19 cellular contexts compared by ENCODE assay signal in genomic region chr9:124269556-124269955, GRCh38. TPM values are rescaled to one million over a fixed set of nuclear protein-coding genes. Genes with fewer than 3 reads are reported as not detected.
A peak's percentile ranks its signal among the peaks of the same experiment; 100 is the strongest.
DNase-seq lines count a peak whose midpoint lies in the region; ATAC-seq and TF ChIP-seq lines count a peak whose summit lies in the region.
"Had no signal": no experiment of that assay in that cellular context is flagged by ENCODE, and none has a peak within 500 bp of the region (broad histone marks: within the 10 kb centered on the region; RNA-seq: fewer than 3 reads in every experiment).

No MANE protein-coding gene starts in this region.

- 0 out of 2 replicates have a peak overlapping the region, but pooled peaks have one; percentile 2 for H4K5ac ChIP-seq in IMR-90 (ENCODE audit: low read depth, low read length)

- no peak for TF ChIP-seq POLR2A in IMR-90 (IDR thresholded peaks at IDR 0.05; ENCODE audit: low read depth, low read length)

- peaks cover 51% of the 10 kb centered on the region for H3K4me1 Mint-ChIP-seq in memory B cell

- no peak overlapping the region for H3K18ac ChIP-seq in IMR-90 (ENCODE audit: low read depth, low read length)

- H2BK5ac ChIP-seq in IMR-90 (ENCODE audit: low read depth, low read length, poor library complexity, severe bottlenecking), result no peak overlapping the region

- H3K4me3 Mint-ChIP-seq in memory B cell, result no peak overlapping the region
- H3K4me3 Mint-ChIP-seq: CD8-positive, alpha-beta memory T cell; H9 had no signal

- H3K27me3 Mint-ChIP-seq in memory B cell, result no peaks in the 10 kb centered on the region

- H3K27me3 ChIP-seq in IMR-90 (ENCODE audit: control insufficient read depth, insufficient read depth, low read length), result no peaks in the 10 kb centered on the region
- no peaks in the 10 kb centered on the region for H3K27me3 ChIP-seq in ascending aorta
- H3K27me3 ChIP-seq in tibial artery, result no peaks in the 10 kb centered on the region
- H3K27me3 ChIP-seq: BLaER1 treated with 17β-estradiol and CSF1 and Interleukin-3, amounts not matched to agents 10 nM and 100 nM had no signal

- H3K36me3 Mint-ChIP-seq in memory B cell, result no peaks in the 10 kb centered on the region

- H3K4me3 ChIP-seq in IMR-90 (ENCODE audit: insufficient read depth, low read depth, low read length) (no peak overlapping the region), ascending aorta (no peak overlapping the region), tibial artery (no peak overlapping the region)
- H3K4me3 ChIP-seq: A549; BLaER1 treated with 17β-estradiol and CSF1 and Interleukin-3, amounts not matched to agents 10 nM and 100 nM had no signal

- H2AFZ ChIP-seq in IMR-90 (replicated peaks; ENCODE audit: low read length, poor library complexity), result no peak overlapping the region

- 0 out of 2 replicates have a peak overlapping the region, but pooled peaks have one; percentile 4 for H3K27ac ChIP-seq in IMR-90 (ENCODE audit: insufficient read depth, low read length)
- peak overlapping the region; percentile 77 for H3K27ac ChIP-seq in ascending aorta
- peak overlapping the region; percentile 11 to 93 for H3K27ac ChIP-seq in tibial artery

- H2BK20ac ChIP-seq in IMR-90 (ENCODE audit: low read depth, low read length), result no peak overlapping the region

- no peak overlapping the region for H2BK15ac ChIP-seq in IMR-90 (ENCODE audit: low read depth, low read length)

- ATAC-seq in IMR-90 (ENCODE audit: low read depth) (no peak), memory B cell (ENCODE audit: low read depth) (no peak), HG03196 (IDR thresholded peaks at IDR 0.05; ENCODE audit: unreplicated experiment) (no peak)
- ATAC-seq: A549, SK-N-SH treated with all-trans-retinoic acid at 6 μM for 48 hours had no signal

- no peak overlapping the region for H3K4me2 ChIP-seq in IMR-90 (ENCODE audit: low read depth, low read length)
- H3K4me2 ChIP-seq: A549 had no signal

- no peak for TF ChIP-seq RAD21 in IMR-90 (IDR thresholded peaks at IDR 0.05; ENCODE audit: low read length)

- POLR2A ChIA-PET in IMR-90 (lab: Charles Lee; ENCODE audit: unreplicated experiment), result no interaction called here

- H2AK9ac ChIP-seq in IMR-90 (replicated peaks; ENCODE audit: low read depth, low read length, poor library complexity), result peak overlapping the region; percentile 1

- peak overlapping the region; percentile 10; the same call in 1 of the 2 replicates for H3K14ac ChIP-seq in IMR-90 (replicated peaks; ENCODE audit: low read depth, low read length)

- no peak for DNase-seq in IMR-90
- no peak for DNase-seq in ascending aorta (ENCODE audit: low spot score in 2 of 2)
- DNase-seq in memory B cell (ENCODE audit: low spot score in 2 of 2), result no peak
- no peak for DNase-seq in tibial artery
- DNase-seq in NOMO-1 treated with dmso at 0.1 percent for 144 hours (lab: John Stamatoyannopoulos, UW; ENCODE audit: unreplicated experiment), result no peak
- no peak for DNase-seq in AG08396 (ENCODE audit: low spot score)
- DNase-seq: CD8-positive, alpha-beta memory T cell; DMS53; H9; KBM-7; NCI-H1105 treated with DMSO at 0.1 percent for 48 hours; NCI-H1694; NCI-H2081 treated with DMSO at 0.1 percent for 48 hours; RPMI8226; SIG-M5 had no signal

- no TSS peak for BruUV-seq in IMR-90 (replicated peaks; lab: Mats Ljungman, UMichigan)

- TF ChIP-seq CTCF in IMR-90 (conservative IDR thresholded peaks at IDR 0.05; ENCODE audit: low read depth, low read length) (no peak), ascending aorta (IDR thresholded peaks at IDR 0.05) (no peak), tibial artery (IDR thresholded peaks at IDR 0.05) (no peak)

- peak overlapping the region; percentile 89 for H3K27ac Mint-ChIP-seq in memory B cell
- H3K27ac Mint-ChIP-seq: H9 had no signal

- H3K56ac ChIP-seq in IMR-90 (ENCODE audit: extremely low read depth, insufficient read depth, low read length), result no peak overlapping the region

- no peaks in the 10 kb centered on the region for H3K9me3 Mint-ChIP-seq in memory B cell
- H3K9me3 Mint-ChIP-seq: CD8-positive, alpha-beta memory T cell; H9 had no signal

- peak overlapping the region in 1 of 2 experiments; percentile 31; a peak in 1 of 4 replicates for H4K8ac ChIP-seq in IMR-90 (ENCODE audit: low read depth in 2 of 2, low read length in 2 of 2)

- no peak overlapping the region; the same call in 1 of the 2 replicates for H3K23ac ChIP-seq in IMR-90 (ENCODE audit: low read depth, low read length)

- H3K36me3 ChIP-seq in IMR-90 (ENCODE audit: control insufficient read depth, insufficient read depth, low read length), result peaks cover 41% of the 10 kb centered on the region
- H3K36me3 ChIP-seq in ascending aorta, result no peaks in the 10 kb centered on the region
- no peaks in the 10 kb centered on the region for H3K36me3 ChIP-seq in tibial artery

- in situ Hi-C loops in IMR-90 (cut with MboI; ENCODE audit: low sequenced_read_pairs), result no loop called here

- WGBS in IMR-90 (ENCODE audit: extremely low coverage in 2 of 2, insufficient read length in 1 of 2), 2 experiments, result 100% methylated on average over 1 of the region's 6 CpGs; no CpG with 5 or more reads in 1 of the 2 experiments

- peaks cover 96% of the 10 kb centered on the region for H4K20me1 ChIP-seq in IMR-90 (ENCODE audit: insufficient read depth, low read length)

- H4K91ac ChIP-seq in IMR-90 (ENCODE audit: insufficient read depth, low read depth, low read length), result no peak overlapping the region

- no peak overlapping the region for H3K9ac ChIP-seq in IMR-90 (ENCODE audit: low read depth, low read length)
- H3K9ac ChIP-seq: BLaER1 treated with 17β-estradiol and CSF1 and Interleukin-3, amounts not matched to agents 10 nM and 100 nM had no signal

- dilution Hi-C loops in IMR-90 (cut with HindIII; ENCODE audit: low sequenced_read_pairs, unreplicated experiment), result no loop called here

- peaks cover 64% of the 10 kb centered on the region for H3K9me1 ChIP-seq in IMR-90 (ENCODE audit: insufficient read depth, low read length)

- peaks cover 9 to 92% of the 10 kb centered on the region in 2 experiments for H3K79me1 ChIP-seq in IMR-90 (ENCODE audit: low read depth in 1 of 2, low read length in 2 of 2)

- no peak overlapping the region for H2BK120ac ChIP-seq in IMR-90 (ENCODE audit: low read depth, low read length)

- H3K4me1 ChIP-seq in IMR-90 (ENCODE audit: control insufficient read depth, insufficient read depth, low read length) (peaks cover 72% of the 10 kb centered on the region), ascending aorta (peaks cover 20 to 60% of the 10 kb centered on the region in 2 donors), tibial artery (peaks cover 8 to 85% (median 82%) of the 10 kb centered on the region in 4 donors)

- no peak overlapping the region for H2AK5ac ChIP-seq in IMR-90 (ENCODE audit: low read depth, low read length)

- no peaks in the 10 kb centered on the region for H3K9me3 ChIP-seq in IMR-90 (ENCODE audit: control insufficient read depth, insufficient read depth, low read length)
- H3K9me3 ChIP-seq in ascending aorta, result no peaks in the 10 kb centered on the region
- H3K9me3 ChIP-seq in tibial artery, result no peaks in the 10 kb centered on the region
- H3K9me3 ChIP-seq: A549; BLaER1 treated with 17β-estradiol and CSF1 and Interleukin-3, amounts not matched to agents 10 nM and 100 nM had no signal

- CTCF ChIA-PET in IMR-90 (lab: Yijun Ruan, JAX), result no interaction called here

- H3K4ac ChIP-seq in IMR-90 (ENCODE audit: low read depth, low read length), result no peak overlapping the region

- intact Hi-C loops in IMR-90 (cut with micrococcal nuclease), result no loop called here
- intact Hi-C loops in ascending aorta (cut with DNase I), result no loop called here
- intact Hi-C loops in tibial artery (cut with DNase I; ENCODE audit: low total_unique reads), result no loop called here

TF ChIP-seq in IMR-90, 13 proteins besides CTCF, POLR2A, EP300 and RAD21:
- TF ChIP-seq MXI1 (IDR thresholded peaks at IDR 0.05; ENCODE audit: borderline replicate concordance, low read depth, low read length) (no peak), MAFK (IDR thresholded peaks at IDR 0.05; ENCODE audit: low read depth, low read length) (no peak), RFX5 (IDR thresholded peaks at IDR 0.05; ENCODE audit: low read depth, low read length) (no peak), SMC3 (IDR thresholded peaks at IDR 0.05; ENCODE audit: low read depth, low read length) (no peak), USF2 (IDR thresholded peaks at IDR 0.05; ENCODE audit: low read depth, low read length) (no peak), BHLHE40 (IDR thresholded peaks at IDR 0.05; ENCODE audit: low read depth, low read length) (no peak), CHD1 (IDR thresholded peaks at IDR 0.05; ENCODE audit: low read depth, low read length) (no peak), NFE2L2 (IDR thresholded peaks at IDR 0.05; ENCODE audit: low read depth, low read length) (no peak), ELK1 (IDR thresholded peaks at IDR 0.05; ENCODE audit: borderline replicate concordance, low read depth, low read length) (no peak)

RNA-seq across cellular contexts. Expression of gene NEK6, which starts 11.8 kb away (rescaled TPM):
- total RNA-seq in IMR-90 (2012; rRNA removed) (77.8 and 79.9 TPM in 2 replicates), ascending aorta (6.7 TPM)
- 110 and 112 TPM in 2 replicates for polyA plus RNA-seq in IMR-90 (2012; rRNA removed)
- 55.9 and 71.1 TPM in 2 replicates for polyA plus RNA-seq in IMR-90 (2012; cell fraction: cytosol; rRNA removed)
- polyA plus RNA-seq in IMR-90 (2012; cell fraction: nucleus; rRNA removed; ENCODE audit: low replicate concordance), result 133 and 147 TPM in 2 replicates

Comparison
In these comparisons a context has a peak if more than half of its experiments do, and no peak if none do; other contexts are left out.
1. H3K27ac ChIP-seq: peak in every context shown above with its lines; median percentile 77 in ascending aorta; 52 in tibial artery; 4 in IMR-90.
2. RNA of gene NEK6, which starts 11.8 kb away (total RNA-seq): 77.8 to 79.9 TPM in IMR-90; 6.7 TPM in ascending aorta (single experiment); every median in the first group is over 10 times any median in the second.